In genomic region chr22:36377022-36377631, GRCh38 we compare ENCODE assay signal across 9 cellular contexts. TPM values are rescaled to one million over a fixed set of nuclear protein-coding genes. Genes with fewer than 3 reads are reported as not detected.
DNase-seq lines count a peak whose midpoint lies in the region; ATAC-seq, FAIRE-seq and TF ChIP-seq lines count a peak whose summit lies in the region.
"Had no signal": no experiment of that assay in that cellular context is flagged by ENCODE, and none has a peak within 500 bp of the region (broad histone marks: within the 10 kb centered on the region; RNA-seq: fewer than 3 reads in every experiment).

No MANE protein-coding gene starts in this region.

- no peak overlapping the region for H3K9ac ChIP-seq in K562 (ENCODE audit: insufficient read depth in 1 of 2, low read depth in 2 of 2, low read length in 2 of 2)

- H3K4me1 ChIP-seq in K562 (replicated peaks in 1 of 2; ENCODE audit: control insufficient read depth in 2 of 2, insufficient read depth in 2 of 2, low read length in 2 of 2) = peaks cover 3 to 6% of the 10 kb centered on the region in 2 experiments; a peak in 4 of 5 replicates
- H3K4me1 ChIP-seq in pancreas = peaks cover 45 to 88% (median 60%) of the 10 kb centered on the region in 3 donors

- FAIRE-seq in K562 (lab: Jason Lieb, UNC) = peak; percentile 40
- no peak for FAIRE-seq in pancreas (lab: Jason Lieb, UNC)

- no peak overlapping the region for H3K4me3 Mint-ChIP-seq in Calu3 (ENCODE audit: low read depth, unreplicated experiment)
- peak overlapping the region; percentile 75 to 96 (median 88) for H3K4me3 Mint-ChIP-seq in naive thymus-derived CD8-positive, alpha-beta T cell

- intact Hi-C loops in Calu3 (cut with micrococcal nuclease; ENCODE audit: unreplicated experiment) = no loop called here
- intact Hi-C loops in K562 (cut with micrococcal nuclease) = no loop called here
- intact Hi-C loops in pancreas (cut with DNase I) = no loop called here

- H3K9me1 ChIP-seq in K562 (ENCODE audit: control insufficient read depth, insufficient read depth, low read length) = peaks cover 3% of the 10 kb centered on the region

- POLR2A ChIA-PET in K562 (lab: Yijun Ruan, JAX) = interaction anchor here (0.6 kb wide), 1 partner anchor 9 kb away, joined by 3 read pairs; no protein-coding TSS in a partner anchor
- POLR2A ChIA-PET in naive thymus-derived CD8-positive, alpha-beta T cell (lab: Charles Lee) = interaction anchor here (0.7 to 51.6 kb wide), 21 partner anchors 10 to 1467 kb away, joined by 3 to 2215 read pairs (median 6); partner anchors contain the start of genes ANKRD54, MYH9 and TXN2

- TF ChIP-seq CTCF in Calu3 (IDR thresholded peaks at IDR 0.05; ENCODE audit: unreplicated experiment) (no peak), K562 (IDR thresholded peaks at IDR 0.05 in 2 of 3, conservative IDR thresholded peaks at IDR 0.05 in 1 of 3; ENCODE audit: insufficient read depth in 2 of 3, low read depth in 1 of 3, low read length in 3 of 3) (no peak), pancreas (IDR thresholded peaks at IDR 0.05) (no peak)

- H3K27ac Mint-ChIP-seq in Calu3 (ENCODE audit: unreplicated experiment) = peak overlapping the region; percentile 50
- H3K27ac Mint-ChIP-seq in naive thymus-derived CD8-positive, alpha-beta T cell = peak overlapping the region; percentile 90 to 99 (median 99)

- peaks cover 84% of the 10 kb centered on the region for H3K36me3 Mint-ChIP-seq in Calu3 (ENCODE audit: insufficient read depth, unreplicated experiment)
- peaks cover 0 to 56% (median 5%) of the 10 kb centered on the region in 3 donors for H3K36me3 Mint-ChIP-seq in naive thymus-derived CD8-positive, alpha-beta T cell

- BruUV-seq in Calu3 (replicated peaks; lab: Mats Ljungman, UMichigan) = no TSS peak
- no TSS peak for BruUV-seq in K562 (replicated peaks; lab: Mats Ljungman, UMichigan)

- DNase-seq in Calu3 (no peak), KG1 (lab: John Stamatoyannopoulos, UW) (peak; percentile 54), K562 (ENCODE audit: extremely low read depth in 1 of 4, low spot score in 3 of 4) (peak in 1 of 4 experiments; percentile 33), putamen (ENCODE audit: low spot score) (no peak), pancreas (no peak), islet precursor cell (no peak)
- DNase-seq in naive thymus-derived CD8-positive, alpha-beta T cell = peak in 8 of 10 donors; percentile 35 to 86 (median 72)
- DNase-seq: mammary epithelial cell had no signal

- WGBS in K562 (ENCODE audit: insufficient coverage, low coverage, missing lambda C conversion rate) = 46% methylated on average over 10 of the region's 14 CpGs
- 79 to 80% methylated on average over 14 of the region's 14 CpGs for WGBS in pancreas, 2 donors

- no peak for TF ChIP-seq POLR2A in K562 (conservative IDR thresholded peaks at IDR 0.05)

- peaks cover 72% of the 10 kb centered on the region for H3K4me1 Mint-ChIP-seq in Calu3 (ENCODE audit: low read depth, unreplicated experiment)
- peaks cover 32 to 97% (median 91%) of the 10 kb centered on the region in 4 donors for H3K4me1 Mint-ChIP-seq in naive thymus-derived CD8-positive, alpha-beta T cell

- H3K9me3 Mint-ChIP-seq in Calu3 (ENCODE audit: low read depth, unreplicated experiment) = no peaks in the 10 kb centered on the region
- H3K9me3 Mint-ChIP-seq in naive thymus-derived CD8-positive, alpha-beta T cell = no peaks in the 10 kb centered on the region

- peaks cover 14% of the 10 kb centered on the region; the same call in 2 of the 3 replicates for H3K36me3 ChIP-seq in K562 (ENCODE audit: control insufficient read depth, insufficient read depth, low read length)
- H3K36me3 ChIP-seq in pancreas = no peaks in the 10 kb centered on the region

- H4K20me1 ChIP-seq in K562 (replicated peaks; ENCODE audit: control insufficient read depth, insufficient read depth, low read length) = 0 out of 2 replicates have a peak, but pooled peaks cover 12% of the 10 kb centered on the region

- H3K79me2 ChIP-seq in K562 (ENCODE audit: control insufficient read depth, insufficient read depth, low read length) = peaks cover 70% of the 10 kb centered on the region

- no peak for TF ChIP-seq EP300 in K562 (IDR thresholded peaks at IDR 0.05; ENCODE audit: low read length)

- H3K4me2 ChIP-seq in K562 (ENCODE audit: insufficient read depth, low read length) = no peak overlapping the region

- in situ Hi-C loops in K562 (cut with MboI) = no loop called here

- H3K9me3 ChIP-seq in K562 (replicated peaks; ENCODE audit: control insufficient read depth, insufficient read depth, low read depth, low read length) (no peaks in the 10 kb centered on the region), pancreas (no peaks in the 10 kb centered on the region)

- no peak overlapping the region for H2AFZ ChIP-seq in K562 (ENCODE audit: low read depth, low read length)

- H3K27me3 ChIP-seq in K562 (ENCODE audit: control insufficient read depth in 2 of 2, insufficient read depth in 2 of 2, low read length in 2 of 2) = no peaks in the 10 kb centered on the region
- H3K27me3 ChIP-seq in pancreas = no peaks in the 10 kb centered on the region

- CTCF ChIA-PET in Calu3 (lab: Charles Lee) = interaction anchor here (0.7 kb wide), 1 partner anchor 78 kb away, joined by 3 read pairs; no protein-coding TSS in a partner anchor
- CTCF ChIA-PET in K562 (lab: Yijun Ruan, JAX; ENCODE audit: low intra/inter-chr PET ratio) = no interaction called here

- no peak for TF ChIP-seq RAD21 in K562 (CRISPR knock-in tag; conservative IDR thresholded peaks at IDR 0.05 in 1 of 2, IDR thresholded peaks at IDR 0.05 in 1 of 2)

- ATAC-seq in K562 (no peak), HG03521 (IDR thresholded peaks at IDR 0.05; ENCODE audit: unreplicated experiment) (no peak), pancreas (no peak)
- peak; percentile 77 to 85 for ATAC-seq in naive thymus-derived CD8-positive, alpha-beta T cell

- no peaks in the 10 kb centered on the region for H3K27me3 Mint-ChIP-seq in Calu3 (ENCODE audit: unreplicated experiment)
- H3K27me3 Mint-ChIP-seq in naive thymus-derived CD8-positive, alpha-beta T cell = no peaks in the 10 kb centered on the region

- H3K27ac ChIP-seq in K562 (ENCODE audit: extremely low read depth, low read depth, low read length) (no peak overlapping the region), pancreas (peak overlapping the region in 2 of 4 donors; percentile 22 to 41)

- H3K4me3 ChIP-seq in K562 (no peak overlapping the region), pancreas (no peak overlapping the region)

TF ChIP-seq in K562, 482 proteins besides CTCF, POLR2A, EP300 and RAD21 (continues in another document):
- TF ChIP-seq ARID1B (IDR thresholded peaks at IDR 0.05) = peak; percentile 35; the same call in 1 of the 2 replicates
- TF ChIP-seq CBFA2T3 (IDR thresholded peaks at IDR 0.05) = peak; percentile 62
- peak; percentile 48 for TF ChIP-seq GABPA (tag; conservative IDR thresholded peaks at IDR 0.05; ENCODE audit: low read depth)
- 0 out of 2 replicates have a peak, but pooled peaks have one; percentile 14 for TF ChIP-seq NCOR1 (IDR thresholded peaks at IDR 0.05)
- TF ChIP-seq PURB (CRISPR knock-in tag; IDR thresholded peaks at IDR 0.05; ENCODE audit: low read depth) = no peak
- TF ChIP-seq ETV5 (CRISPR knock-in tag; IDR thresholded peaks at IDR 0.05; ENCODE audit: low read depth) = peak; percentile 54; the same call in 1 of the 2 replicates
- TF ChIP-seq ZNF347 (CRISPR knock-in tag; IDR thresholded peaks at IDR 0.05; ENCODE audit: low read depth) = no peak
- no peak for TF ChIP-seq NR3C1 (CRISPR knock-in tag; IDR thresholded peaks at IDR 0.05)
- peak; percentile 30; the same call in 1 of the 2 replicates for TF ChIP-seq CBFA2T2 (conservative IDR thresholded peaks at IDR 0.05)
- 0 out of 2 replicates have a peak, but pooled peaks have one; percentile 19 for TF ChIP-seq TAL1 (IDR thresholded peaks at IDR 0.05)
- TF ChIP-seq SMAD4 (CRISPR knock-in tag; conservative IDR thresholded peaks at IDR 0.05) = 0 out of 2 replicates have a peak, but pooled peaks have one; percentile 49

RNA-seq across cellular contexts. Expression of gene MYH9, which starts 10.6 kb away (rescaled TPM):
- total RNA-seq in Calu3 (2022) (526 and 606 TPM in 2 replicates), K562 (2014; rRNA removed) (60.1 and 60.4 TPM in 2 replicates), K562 (2014; rRNA removed; fragmentation: Illumina TruSeq; extraction: Trizol) (24.6 and 33.6 TPM in 2 replicates), K562 (2015; rRNA removed; fragmentation: Illumina TruSeq; extraction: Trizol) (24.1 and 30.5 TPM in 2 replicates), K562 (2021) (94.6 and 111 TPM in 2 replicates), pancreas (100 to 1,000 TPM; 259 to 554 (median 412) TPM)
- 136 and 261 TPM in 2 replicates for total RNA-seq in K562 (2011; cell fraction: chromatin; rRNA removed; ENCODE audit: low replicate concordance)
- total RNA-seq in K562 (2011; cell fraction: nucleolus; rRNA removed) = 51.3 and 57.4 TPM in 2 replicates
- 65.9 and 76.0 TPM in 2 replicates for total RNA-seq in K562 (2011; cell fraction: nucleoplasm; rRNA removed)
- polyA plus RNA-seq in K562 (2011; rRNA removed) (24.1 and 34.2 TPM in 2 replicates), K562 (2014; fragmentation: Illumina TruSeq; extraction: Trizol) (31.3 and 44.5 TPM in 2 replicates), K562 (2014; fragmentation: Nextera tagmentation; extraction: Ambion mirVana) (1 to 10 TPM in 1 of 2 experiments, under 1 TPM in 1; 0.71 to 1.3 TPM), K562 (2014; rRNA removed) (34.2 and 37.4 TPM in 2 replicates), pancreas (100 to 1,000 TPM in 1 of 2 donors, 10 to 100 TPM in 1; 80.9 to 152 TPM)
- polyA plus RNA-seq in K562 (2011; cell fraction: cytosol; rRNA removed) = 10.2 and 12.5 TPM in 2 replicates
- 32.6 and 34.6 TPM in 2 replicates for polyA plus RNA-seq in K562 (2011; cell fraction: nucleus; rRNA removed)
- polyA plus RNA-seq in K562 (2012) = 54.3 and 92.2 TPM in 2 replicates
- 90.2 and 122 TPM in 2 replicates for polyA minus RNA-seq in K562 (2011; rRNA and poly(A)+ RNA removed)
- polyA minus RNA-seq in K562 (2011; cell fraction: cytosol; rRNA and poly(A)+ RNA removed) = 59.8 and 63.1 TPM in 2 replicates
- 20.6 and 41.5 TPM in 2 replicates for polyA minus RNA-seq in K562 (2011; cell fraction: nucleus; rRNA and poly(A)+ RNA removed)
- total RNA-seq in naive thymus-derived CD8-positive, alpha-beta T cell = 100 to 1,000 TPM; 711 to 718 TPM
- 100 to 1,000 TPM in 2 of 3 donors, 10 to 100 TPM in 1; 51.2 to 389 (median 105) TPM for polyA plus RNA-seq in naive thymus-derived CD8-positive, alpha-beta T cell

Comparison
In these comparisons a context has a peak if more than half of its experiments do, and no peak if none do; other contexts are left out.
1. DNase-seq: peak in KG1 (single experiment) and naive thymus-derived CD8-positive, alpha-beta T cell (8 of 10); none in Calu3 (single experiment), putamen (single experiment), pancreas (0 of 6) and islet precursor cell (single experiment).
2. ATAC-seq: peak in naive thymus-derived CD8-positive, alpha-beta T cell (2 of 2); none in K562 (single experiment), HG03521 (single experiment) and pancreas (0 of 4).